Comparison of ENCODE assay signal across 8 cellular contexts in genomic region chr17:79796570-79797491, GRCh38. TPM values are rescaled to one million over a fixed set of nuclear protein-coding genes. Genes with fewer than 3 reads are reported as not detected.
DNase-seq lines count a peak whose midpoint lies in the region; ATAC-seq and TF ChIP-seq lines count a peak whose summit lies in the region.

Gene CBX8, minus strand, starts transcription at chr17:79797077. Its CDS starts 79 bp downstream, at chr17:79796998.

- H3K23me2 ChIP-seq in H9 (ENCODE audit: insufficient read length, low read depth, low read length, poor library complexity, severe bottlenecking), result peaks cover 17% of the 10 kb centered on the region

- H2BK15ac ChIP-seq in H9 (ENCODE audit: low read depth, low read length), result no peak within 1 kb of the TSS

- H3F3A ChIP-seq in neural cell (ENCODE audit: insufficient read depth, low read length, poor library complexity, severe bottlenecking), result no peaks in the 10 kb centered on the region

- H3K27me3 Mint-ChIP-seq in H9 (ENCODE audit: low read depth), result peaks cover 92% of the 10 kb centered on the region
- peaks cover 54% of the 10 kb centered on the region for H3K27me3 Mint-ChIP-seq in stimulated activated naive CD8-positive, alpha-beta T cell treated with anti-CD3 and anti-CD28 coated beads, Interleukin-15, amount 100 ng/mL, for 72 hours

- H3K4me1 ChIP-seq in H9 (ENCODE audit: insufficient read depth, low read length), result no peaks in the 10 kb centered on the region

- no peak within 1 kb of the TSS for H3K23ac ChIP-seq in H9 (ENCODE audit: insufficient read length, low read depth, low read length)

- H3K9me3 ChIP-seq in H9 (ENCODE audit: control insufficient read depth, low read depth, low read length) (no peaks in the 10 kb centered on the region), MG63 (no peaks in the 10 kb centered on the region), neural cell (ENCODE audit: low read length) (no peaks in the 10 kb centered on the region)

- TF ChIP-seq EP300 in neural cell (conservative IDR thresholded peaks at IDR 0.05; ENCODE audit: poor library complexity, severe bottlenecking), result peak; percentile 86

- no peak within 1 kb of the TSS for H2AK5ac ChIP-seq in H9 (ENCODE audit: insufficient read length, low read length)

- H4K91ac ChIP-seq in H9 (ENCODE audit: insufficient read length, low read depth, low read length), result no peak within 1 kb of the TSS

- H4K20me1 ChIP-seq in H9 (ENCODE audit: control insufficient read depth, insufficient read depth, insufficient read length) (no peaks in the 10 kb centered on the region), neural cell (ENCODE audit: insufficient read depth) (peaks cover 23% of the 10 kb centered on the region)

- H3K36me3 ChIP-seq in MG63 (peaks cover 16% of the 10 kb centered on the region), neural cell (ENCODE audit: insufficient read depth, low read length) (no peaks in the 10 kb centered on the region)

- no peak within 1 kb of the TSS for H2BK12ac ChIP-seq in H9 (ENCODE audit: insufficient read length, low read depth, low read length)

- H3K18ac ChIP-seq in H9 (ENCODE audit: insufficient read length, low read depth, low read length), result peak within 1 kb of the TSS; percentile 96

- peaks cover 33 to 53% of the 10 kb centered on the region in 2 experiments for H3K4me1 Mint-ChIP-seq in H9
- H3K4me1 Mint-ChIP-seq in stimulated activated naive CD8-positive, alpha-beta T cell treated with anti-CD3 and anti-CD28 coated beads, Interleukin-15, amount 100 ng/mL, for 72 hours, result peaks cover 55% of the 10 kb centered on the region

- ATAC-seq in stimulated activated naive CD8-positive, alpha-beta T cell treated with anti-CD3 and anti-CD28 coated beads, Interleukin-15, amount 100 ng/mL, for 72 hours, result peak; percentile 87

- H3T11ph ChIP-seq in H9 (ENCODE audit: low read length), result no peak within 1 kb of the TSS

- H2BK5ac ChIP-seq in H9 (ENCODE audit: insufficient read length, low read length), result no peak within 1 kb of the TSS

- H4K8ac ChIP-seq in H9 (replicated peaks; ENCODE audit: insufficient read length, low read depth, low read length), result no peak within 1 kb of the TSS

- H3K4me2 ChIP-seq in H9 (ENCODE audit: insufficient read depth, insufficient read length, low read length), result peak within 1 kb of the TSS; percentile 52
- H3K4me2 ChIP-seq in neural cell (ENCODE audit: low read length), result peak within 1 kb of the TSS; percentile 84

- H3K4ac ChIP-seq in H9 (ENCODE audit: low read depth, low read length), result no peak within 1 kb of the TSS

- H3K14ac ChIP-seq in H9 (ENCODE audit: insufficient read depth, low read length), result peak within 1 kb of the TSS; percentile 94; the same call in 1 of the 2 replicates

- DNase-seq in ELR (ENCODE audit: low read depth) (peak; percentile 100), H9 (peak; percentile 100), MG63 (peak; percentile 99), SHP77 (lab: John Stamatoyannopoulos, UW) (peak; percentile 100), activated gamma-delta T cell (lab: John Stamatoyannopoulos, UW) (peak; percentile 97), foreskin fibroblast (peak; percentile 99 to 100)
- DNase-seq in stimulated activated naive CD8-positive, alpha-beta T cell treated with anti-CD3 and anti-CD28 coated beads, Interleukin-15, amount 100 ng/mL, for 72 hours, result peak; percentile 100

- no peak within 1 kb of the TSS for H2BK20ac ChIP-seq in H9 (ENCODE audit: low read depth, low read length, poor library complexity, severe bottlenecking)

- H3K9me2 ChIP-seq in neural cell (ENCODE audit: insufficient read depth, low read length), result no peaks in the 10 kb centered on the region

- no CpG with 5 or more reads among the region's 92 CpGs for WGBS in H9 (ENCODE audit: extremely low coverage, insufficient read length, low lambda C conversion rate)

- no peaks in the 10 kb centered on the region for H3K79me1 ChIP-seq in H9 (ENCODE audit: insufficient read depth, low read depth, low read length, poor library complexity, severe bottlenecking)

- H3K27me3 ChIP-seq in H9 (ENCODE audit: insufficient read depth, low read length) (peaks cover 77% of the 10 kb centered on the region), MG63 (peaks cover 41% of the 10 kb centered on the region), neural cell (ENCODE audit: insufficient read depth, low read depth, low read length) (peaks cover 67% of the 10 kb centered on the region)

- no peak within 1 kb of the TSS for H3K9ac ChIP-seq in H9 (ENCODE audit: extremely low read depth, insufficient read length, low read length)
- peak within 1 kb of the TSS; percentile 96 for H3K9ac ChIP-seq in neural cell (ENCODE audit: low read length)

- H3K36me3 Mint-ChIP-seq in H9 (ENCODE audit: insufficient read depth in 1 of 3, low read depth in 3 of 3), result peaks cover 0 to 1% (median 0%) of the 10 kb centered on the region in 3 experiments; a peak in 1 of 7 replicates

- TF ChIP-seq RAD21 in neural cell (conservative IDR thresholded peaks at IDR 0.05), result peak; percentile 56

- no peak within 1 kb of the TSS for H4K5ac ChIP-seq in H9 (ENCODE audit: insufficient read length, low read depth, low read length)

- H3K9me3 Mint-ChIP-seq in H9, result peaks cover 2 to 11% of the 10 kb centered on the region in 2 experiments; a peak in 2 of 5 replicates
- no peaks in the 10 kb centered on the region for H3K9me3 Mint-ChIP-seq in stimulated activated naive CD8-positive, alpha-beta T cell treated with anti-CD3 and anti-CD28 coated beads, Interleukin-15, amount 100 ng/mL, for 72 hours

- H3K4me3 ChIP-seq in MG63 (peak within 1 kb of the TSS; percentile 76), foreskin fibroblast (ENCODE audit: low read depth in 1 of 2, low read length in 2 of 2) (peak within 1 kb of the TSS; percentile 75 to 88), neural cell (ENCODE audit: low read length) (peak within 1 kb of the TSS; percentile 87)

- 0 out of 3 replicates have a peak, but pooled peaks have one; percentile 14 for TF ChIP-seq CTCF in H9 (conservative IDR thresholded peaks at IDR 0.05)
- TF ChIP-seq CTCF in foreskin fibroblast (IDR thresholded peaks at IDR 0.05; ENCODE audit: low read depth, low read length), result no peak
- TF ChIP-seq CTCF in neural cell (IDR thresholded peaks at IDR 0.05; ENCODE audit: poor library complexity, severe bottlenecking), result no peak

- peak within 1 kb of the TSS; percentile 68 to 83 for H3K4me3 Mint-ChIP-seq in H9
- H3K4me3 Mint-ChIP-seq in stimulated activated naive CD8-positive, alpha-beta T cell treated with anti-CD3 and anti-CD28 coated beads, Interleukin-15, amount 100 ng/mL, for 72 hours, result peak within 1 kb of the TSS; percentile 78 to 84

- H2BK120ac ChIP-seq in H9 (ENCODE audit: low read depth, low read length, poor library complexity, severe bottlenecking), result no peak within 1 kb of the TSS

- H2AFZ ChIP-seq in H9 (ENCODE audit: low read length), result no peak within 1 kb of the TSS
- H2AFZ ChIP-seq in neural cell (ENCODE audit: low read depth, low read length), result no peak within 1 kb of the TSS

- H3K27ac Mint-ChIP-seq in H9, result 0 out of 7 replicates have a peak within 1 kb of the TSS, but pooled peaks of 1 of the 3 experiments have one; percentile 63
- H3K27ac Mint-ChIP-seq in stimulated activated naive CD8-positive, alpha-beta T cell treated with anti-CD3 and anti-CD28 coated beads, Interleukin-15, amount 100 ng/mL, for 72 hours, result peak within 1 kb of the TSS; percentile 61 to 80

- no peak within 1 kb of the TSS for H3K27ac ChIP-seq in H9 (ENCODE audit: insufficient read length, low read depth, low read length)
- peak within 1 kb of the TSS; percentile 95 for H3K27ac ChIP-seq in neural cell (ENCODE audit: low read length)

- H3K79me2 ChIP-seq in H9 (ENCODE audit: insufficient read depth, low read length) (no peaks in the 10 kb centered on the region), neural cell (replicated peaks; ENCODE audit: insufficient read depth, low read length) (peaks cover 30% of the 10 kb centered on the region)

- no peak within 1 kb of the TSS for H3K56ac ChIP-seq in H9 (ENCODE audit: insufficient read length, low read depth, low read length)

TF ChIP-seq in neural cell, 6 proteins besides CTCF, POLR2A, EP300 and RAD21:
- TF ChIP-seq REST (IDR thresholded peaks at IDR 0.05; ENCODE audit: borderline replicate concordance) (peak; percentile 60), EZH2 (IDR thresholded peaks at IDR 0.05; ENCODE audit: borderline replicate concordance, insufficient read depth, low read length, poor library complexity, severe bottlenecking) (no peak), TAF1 (IDR thresholded peaks at IDR 0.05; ENCODE audit: low read depth) (peak; percentile 59), POLR2AphosphoS5 (IDR thresholded peaks at IDR 0.05) (peak; percentile 80), MXI1 (conservative IDR thresholded peaks at IDR 0.05; ENCODE audit: poor library complexity, severe bottlenecking) (peak; percentile 90), SMC3 (conservative IDR thresholded peaks at IDR 0.05; ENCODE audit: poor library complexity) (peak; percentile 56)

RNA-seq across cellular contexts. Expression of gene CBX8, which starts in this region (rescaled TPM):
- 1.2 and 2.9 TPM in 2 replicates for total RNA-seq in H9 (2021)
- total RNA-seq in MG63 (2014; rRNA removed; shearing (Covaris generic); ENCODE audit: low replicate concordance), result 7.7 and 15.7 TPM in 2 replicates
- polyA plus RNA-seq in neural cell, result 15.4 and 27.6 TPM in 2 replicates
- polyA minus RNA-seq in neural cell, result 26.4 and 33.8 TPM in 2 replicates
